In genomic region chr11:66006134-66006890, GRCh38 we compare ENCODE assay signal across 23 cellular contexts. TPM values are rescaled to one million over a fixed set of nuclear protein-coding genes. Genes with fewer than 3 reads are reported as not detected.
DNase-seq lines count a peak whose midpoint lies in the region; ATAC-seq, FAIRE-seq and TF ChIP-seq lines count a peak whose summit lies in the region.
"Had no signal": no experiment of that assay in that cellular context is flagged by ENCODE, and none has a peak within 500 bp of the region (broad histone marks: within the 10 kb centered on the region; RNA-seq: fewer than 3 reads in every experiment).

No MANE protein-coding gene starts in this region.

- H3K4me3 ChIP-seq in GM23338 (no peak overlapping the region), ascending aorta (no peak overlapping the region), esophagus squamous epithelium (no peak overlapping the region)
- H3K4me3 ChIP-seq: heart left ventricle had no signal

- peaks cover 23% of the 10 kb centered on the region for H3K79me2 ChIP-seq in GM23338 (replicated peaks; ENCODE audit: insufficient read depth)

- H3K36me3 ChIP-seq in GM23338 (ENCODE audit: insufficient read depth), result peaks cover 7% of the 10 kb centered on the region; the same call in 1 of the 2 replicates
- peaks cover 15 to 31% of the 10 kb centered on the region in 2 donors for H3K36me3 ChIP-seq in ascending aorta
- peaks cover 0 to 35% (median 8%) of the 10 kb centered on the region in 3 donors for H3K36me3 ChIP-seq in esophagus squamous epithelium

- TF ChIP-seq CTCF in GM23338 (conservative IDR thresholded peaks at IDR 0.05; ENCODE audit: low read depth in 2 of 2), result no peak
- no peak for TF ChIP-seq CTCF in ascending aorta (IDR thresholded peaks at IDR 0.05)
- TF ChIP-seq CTCF in progenitor cell of endocrine pancreas (IDR thresholded peaks at IDR 0.05; ENCODE audit: unreplicated experiment), result no peak
- no peak for TF ChIP-seq CTCF in esophagus squamous epithelium (IDR thresholded peaks at IDR 0.05)

- H3K9me2 ChIP-seq in GM23338 (ENCODE audit: insufficient read depth), result no peaks in the 10 kb centered on the region

- no peaks in the 10 kb centered on the region for H3K9me3 Mint-ChIP-seq in GM23338
- no peaks in the 10 kb centered on the region for H3K9me3 Mint-ChIP-seq in IgD-negative memory B cell
- H3K9me3 Mint-ChIP-seq in progenitor cell of endocrine pancreas (ENCODE audit: low read depth), result no peaks in the 10 kb centered on the region
- H3K9me3 Mint-ChIP-seq: activated naive CD4-positive, alpha-beta T cell treated with anti-CD3 and anti-CD28 coated beads, Interleukin-2, amount 50 U/mL, for 72 hours; activated T-cell treated with anti-CD3 and anti-CD28 coated beads, Interleukin-2, amount 50 U/mL, for 72 hours; immature natural killer cell had no signal

- H3K9me3 ChIP-seq in ascending aorta, result no peaks in the 10 kb centered on the region
- H3K9me3 ChIP-seq in esophagus squamous epithelium, result no peaks in the 10 kb centered on the region
- H3K9me3 ChIP-seq: Caco-2, heart left ventricle had no signal

- TF ChIP-seq POLR2A in esophagus squamous epithelium (IDR thresholded peaks at IDR 0.05), result no peak

- ATAC-seq in GM23338, result no peak
- ATAC-seq: activated CD8-positive, alpha-beta T cell treated with anti-CD3 and anti-CD28 coated beads, Interleukin-2, amount 10 ng/mL, durations not matched to agents 7 days and 5 days; activated naive CD4-positive, alpha-beta T cell treated with anti-CD3 and anti-CD28 coated beads, Interleukin-2, amount 50 U/mL, for 72 hours; activated T-cell treated with anti-CD3 and anti-CD28 coated beads, Interleukin-2, amount 50 U/mL, for 72 hours; heart left ventricle had no signal

- H3K4me1 Mint-ChIP-seq in GM23338 (peaks cover 22% of the 10 kb centered on the region), IgD-negative memory B cell (peaks cover 14 to 16% (median 16%) of the 10 kb centered on the region in 3 donors), progenitor cell of endocrine pancreas (ENCODE audit: low read depth) (peaks cover 13% of the 10 kb centered on the region)

- H3K27me3 Mint-ChIP-seq in GM23338 (ENCODE audit: insufficient read depth, low read depth, poor library complexity) (peaks cover 22% of the 10 kb centered on the region), IgD-negative memory B cell (peaks cover under 1% of the 10 kb centered on the region), progenitor cell of endocrine pancreas (peaks cover 15% of the 10 kb centered on the region)

- H2AFZ ChIP-seq in GM23338, result no peak overlapping the region

- H3K27ac Mint-ChIP-seq in GM23338 (peak overlapping the region; percentile 81), IgD-negative memory B cell (peak overlapping the region in 2 of 3 donors; percentile 55 to 77), progenitor cell of endocrine pancreas (no peak overlapping the region)
- H3K27ac Mint-ChIP-seq: activated CD8-positive, alpha-beta T cell treated with anti-CD3 and anti-CD28 coated beads, Interleukin-2, amount 10 ng/mL, durations not matched to agents 7 days and 5 days; activated naive CD4-positive, alpha-beta T cell treated with anti-CD3 and anti-CD28 coated beads, Interleukin-2, amount 50 U/mL, for 72 hours; activated T-cell treated with anti-CD3 and anti-CD28 coated beads, Interleukin-2, amount 50 U/mL, for 72 hours had no signal

- H3K27me3 ChIP-seq in GM23338 (ENCODE audit: insufficient read depth), result peaks cover 7% of the 10 kb centered on the region
- no peaks in the 10 kb centered on the region for H3K27me3 ChIP-seq in ascending aorta
- peaks cover 0 to under 1% (median 0%) of the 10 kb centered on the region in 4 donors for H3K27me3 ChIP-seq in esophagus squamous epithelium

- intact Hi-C loops in ascending aorta (cut with DNase I), result no loop called here
- intact Hi-C loops in esophagus squamous epithelium (cut with DNase I), result no loop called here

- 79% methylated on average over 8 to 13 of the region's 13 CpGs for WGBS in esophagus squamous epithelium, 2 donors

- H3K27ac ChIP-seq in GM23338 (ENCODE audit: low read depth) (no peak overlapping the region), ascending aorta (peak overlapping the region; percentile 32 to 51), esophagus squamous epithelium (no peak overlapping the region)
- H3K27ac ChIP-seq: heart left ventricle had no signal

- FAIRE-seq in GM19239 (lab: Jason Lieb, UNC), result no peak
- FAIRE-seq: urothelium cell line had no signal

- H3K4me3 Mint-ChIP-seq in GM23338 (no peak overlapping the region; the same call in 2 of the 3 replicates), IgD-negative memory B cell (peak overlapping the region in 2 of 4 donors; percentile 19 to 64), progenitor cell of endocrine pancreas (ENCODE audit: low read depth) (peak overlapping the region; percentile 22)
- H3K4me3 Mint-ChIP-seq: activated CD8-positive, alpha-beta T cell treated with anti-CD3 and anti-CD28 coated beads, Interleukin-2, amount 10 ng/mL, durations not matched to agents 7 days and 5 days; activated T-cell treated with anti-CD3 and anti-CD28 coated beads, Interleukin-2, amount 50 U/mL, for 72 hours; immature natural killer cell had no signal

- H3K4me2 ChIP-seq in GM23338, result no peak overlapping the region

- peaks cover 19% of the 10 kb centered on the region; the same call in 1 of the 2 replicates for H3F3A ChIP-seq in GM23338 (replicated peaks; ENCODE audit: low read depth)

- H3K4me1 ChIP-seq in GM23338 (ENCODE audit: insufficient read depth) (peaks cover 14% of the 10 kb centered on the region; the same call in 1 of the 2 replicates), ascending aorta (peaks cover 0 to 24% of the 10 kb centered on the region in 2 donors), esophagus squamous epithelium (peaks cover 9 to 42% (median 15%) of the 10 kb centered on the region in 3 donors)

- H4K20me1 ChIP-seq in GM23338 (replicated peaks; ENCODE audit: insufficient read depth), result peaks cover 7% of the 10 kb centered on the region; the same call in 1 of the 2 replicates

- H3K36me3 Mint-ChIP-seq in GM23338 (ENCODE audit: low read depth) (peaks cover 35% of the 10 kb centered on the region), IgD-negative memory B cell (peaks cover 4% of the 10 kb centered on the region), progenitor cell of endocrine pancreas (ENCODE audit: insufficient read depth) (peaks cover 1% of the 10 kb centered on the region)

- DNase-seq in GM23338 (ENCODE audit: low spot score), result no peak
- no peak for DNase-seq in ascending aorta (ENCODE audit: low spot score in 2 of 2)
- DNase-seq in progenitor cell of endocrine pancreas (ENCODE audit: low spot score, unreplicated experiment), result no peak
- DNase-seq in NCI-H2029 (lab: John Stamatoyannopoulos, UW), result no peak
- no peak for DNase-seq in DMS114 treated with DMSO at 0.1 percent for 48 hours (lab: John Stamatoyannopoulos, UW; ENCODE audit: unreplicated experiment)
- no peak for DNase-seq in GM19239 (ENCODE audit: insufficient read length, low spot score)
- no peak for DNase-seq in esophagus squamous epithelium (lab: John Stamatoyannopoulos, UW)
- DNase-seq: activated CD8-positive, alpha-beta T cell treated with anti-CD3 and anti-CD28 coated beads, Interleukin-2, amount 10 ng/mL, durations not matched to agents 7 days and 5 days; activated T-cell treated with anti-CD3 and anti-CD28 coated beads, Interleukin-2, amount 50 U/mL, for 72 hours; Caco-2; heart left ventricle; immature natural killer cell; NCI-H1105 treated with DMSO at 0.1 percent for 48 hours; NCI-H2107; stimulated activated CD8-positive, alpha-beta memory T cell treated with anti-CD3 and anti-CD28 coated beads, Interleukin-4, amount 100 ng/mL, for 48 hours; substantia nigra; T1000 had no signal

TF ChIP-seq in GM23338, 12 proteins besides CTCF, POLR2A, EP300 and RAD21 (continues in another document):
- TF ChIP-seq CREB1 (CRISPR knock-in tag; IDR thresholded peaks at IDR 0.05; ENCODE audit: low read depth) (no peak), ZNF331 (CRISPR knock-in tag; IDR thresholded peaks at IDR 0.05; ENCODE audit: low read depth) (no peak)

RNA-seq across cellular contexts. Expression of gene BANF1, which starts 4.0 kb away (rescaled TPM):
- total RNA-seq in GM23338 (2014; rRNA removed; shearing (Covaris generic)), result 44.7 and 58.2 TPM in 2 replicates
- polyA plus RNA-seq in GM23338 (2016; fragmentation: Nextera tagmentation; extraction: Ambion mirVana) (765 and 903 TPM in 2 replicates), IgD-negative memory B cell (284 TPM)
- total RNA-seq in ascending aorta (11.7 TPM), progenitor cell of endocrine pancreas (200 and 222 TPM in 2 replicates), esophagus squamous epithelium (10 to 100 TPM; 29.1 to 52.3 (median 41.9) TPM)

RNA-seq across cellular contexts. Expression of gene EIF1AD, which starts 4.4 kb away (rescaled TPM):
- 30.8 and 32.1 TPM in 2 replicates for total RNA-seq in GM23338 (2014; rRNA removed; shearing (Covaris generic))
- 16.1 and 18.6 TPM in 2 replicates for polyA plus RNA-seq in GM23338 (2016; fragmentation: Nextera tagmentation; extraction: Ambion mirVana)
- polyA plus RNA-seq in IgD-negative memory B cell, result 35.8 TPM
- total RNA-seq in ascending aorta, result 15.6 TPM
- 40.1 and 42.6 TPM in 2 replicates for total RNA-seq in progenitor cell of endocrine pancreas
- 10 to 100 TPM; 24.7 to 43.2 (median 30.0) TPM for total RNA-seq in esophagus squamous epithelium

RNA-seq across cellular contexts. Expression of gene CST6, which starts 5.5 kb away (rescaled TPM):
- total RNA-seq in GM23338 (2014; rRNA removed; shearing (Covaris generic)), result 4.2 and 5.9 TPM in 2 replicates
- polyA plus RNA-seq in GM23338 (2016; fragmentation: Nextera tagmentation; extraction: Ambion mirVana) (8.3 and 9.9 TPM in 2 replicates), IgD-negative memory B cell (not detected)
- total RNA-seq in ascending aorta (4.4 TPM), progenitor cell of endocrine pancreas (not detected in 2 replicates), esophagus squamous epithelium (10 to 100 TPM; 14.6 to 58.5 (median 15.1) TPM)
- total RNA-seq: activated CD8-positive, alpha-beta T cell treated with anti-CD3 and anti-CD28 coated beads, Interleukin-2, amount 10 ng/mL, durations not matched to agents 7 days and 5 days; Caco-2; NCI-H460 had no signal
- polyA plus RNA-seq: immature natural killer cell had no signal

RNA-seq across cellular contexts. Expression of gene CATSPER1, which starts 20.0 kb away (rescaled TPM):
- not detected in 2 replicates for total RNA-seq in GM23338 (2014; rRNA removed; shearing (Covaris generic))
- polyA plus RNA-seq in GM23338 (2016; fragmentation: Nextera tagmentation; extraction: Ambion mirVana) (not detected in 2 replicates), IgD-negative memory B cell (not detected)
- total RNA-seq in ascending aorta (not detected), progenitor cell of endocrine pancreas (not detected in 2 replicates), esophagus squamous epithelium (not detected)
- total RNA-seq: activated CD8-positive, alpha-beta T cell treated with anti-CD3 and anti-CD28 coated beads, Interleukin-2, amount 10 ng/mL, durations not matched to agents 7 days and 5 days; Caco-2; lower leg skin; NCI-H460 had no signal

RNA-seq across cellular contexts. Expression of gene GAL3ST3, which starts 42.6 kb away (rescaled TPM):
- 48.0 and 63.4 TPM in 2 replicates for total RNA-seq in GM23338 (2014; rRNA removed; shearing (Covaris generic))
- polyA plus RNA-seq in GM23338 (2016; fragmentation: Nextera tagmentation; extraction: Ambion mirVana) (12.7 and 15.6 TPM in 2 replicates), IgD-negative memory B cell (not detected)
- total RNA-seq in ascending aorta (not detected), progenitor cell of endocrine pancreas (3.9 and 4.8 TPM in 2 replicates), esophagus squamous epithelium (not detected)
- total RNA-seq: activated CD8-positive, alpha-beta T cell treated with anti-CD3 and anti-CD28 coated beads, Interleukin-2, amount 10 ng/mL, durations not matched to agents 7 days and 5 days; Caco-2; lower leg skin; NCI-H460; RPMI7951 had no signal
- polyA plus RNA-seq: immature natural killer cell had no signal

Comparison
In these comparisons a context has a peak if more than half of its experiments do, and no peak if none do; other contexts are left out.
1. H3K27ac ChIP-seq: peak in ascending aorta (2 of 2); none in GM23338 (single experiment) and esophagus squamous epithelium (0 of 4).